In the genomic region with DNA sequence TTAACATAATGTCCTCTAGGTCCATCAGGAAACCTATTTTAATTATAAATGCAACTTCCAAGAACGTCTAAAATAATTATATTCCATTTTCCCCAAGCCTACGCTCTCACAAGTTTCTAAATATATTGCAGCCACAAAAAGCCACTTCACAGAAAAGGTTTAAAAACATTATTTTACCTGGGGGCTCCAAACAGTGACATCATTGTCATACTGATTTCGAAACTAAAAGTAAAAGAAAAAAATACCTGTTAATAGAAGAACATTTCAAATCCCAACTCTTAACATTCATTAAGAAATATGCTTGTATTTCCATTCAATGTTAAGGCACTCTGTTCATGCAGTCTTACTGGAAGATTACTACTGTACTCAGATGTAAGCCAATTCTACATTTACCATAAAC, we compare ENCODE assay signal across 9 cellular contexts.
DNase-seq lines count a peak whose midpoint lies in the region; ATAC-seq and TF ChIP-seq lines count a peak whose summit lies in the region.
"Had no signal": no experiment of that assay in that cellular context is flagged by ENCODE, and none has a peak within 500 bp of the region (broad histone marks: within the 10 kb centered on the region; RNA-seq: fewer than 3 reads in every experiment).

No MANE protein-coding gene starts in this region.

- H3K9me3 ChIP-seq in BLaER1: no peaks in the 10 kb centered on the region
- no peaks in the 10 kb centered on the region for H3K9me3 ChIP-seq in Loucy (ENCODE audit: insufficient read depth, low read depth, low read length)
- H3K9me3 ChIP-seq in duodenal mucosa (ENCODE audit: control insufficient read depth in 1 of 2, low read length in 2 of 2): no peaks in the 10 kb centered on the region

- H3K9ac ChIP-seq in BLaER1: peak overlapping the region; percentile 97
- H3K9ac ChIP-seq in Loucy (ENCODE audit: low read depth, low read length, poor library complexity, severe bottlenecking): peak overlapping the region; percentile 93
- H3K9ac ChIP-seq in duodenal mucosa (ENCODE audit: low read depth in 1 of 2, low read length in 2 of 2): peak overlapping the region; percentile 67 to 99

- H3K4me1 ChIP-seq in BLaER1: peaks cover 23% of the 10 kb centered on the region
- peaks cover 24% of the 10 kb centered on the region for H3K4me1 ChIP-seq in Loucy (ENCODE audit: insufficient read depth, low read length, poor library complexity, severe bottlenecking)
- H3K4me1 ChIP-seq in duodenal mucosa (ENCODE audit: control insufficient read depth in 1 of 2, insufficient read depth in 2 of 2, low read length in 2 of 2): peaks cover 13 to 14% of the 10 kb centered on the region in 2 donors

- no peaks in the 10 kb centered on the region for H3K9me3 Mint-ChIP-seq in nephron progenitor cell

- H3K4me3 Mint-ChIP-seq in nephron progenitor cell: peak overlapping the region; percentile 89

- TF ChIP-seq CTCF in Loucy (conservative IDR thresholded peaks at IDR 0.05; ENCODE audit: low read length) (no peak), nephron progenitor cell (IDR thresholded peaks at IDR 0.05) (no peak)

- DNase-seq in nephron progenitor cell (no peak), NCI-H2107 treated with DMSO at 0.1 percent for 48 hours (lab: John Stamatoyannopoulos, UW; ENCODE audit: unreplicated experiment) (no peak), NCI-H446 (lab: John Stamatoyannopoulos, UW) (no peak), NAMALWA (ENCODE audit: low spot score) (no peak)
- DNase-seq: stimulated activated CD4-positive, alpha-beta T cell treated with anti-CD3 and anti-CD28 coated beads, Interleukin-4, amount 100 ng/mL, for 1 hour had no signal

- H4K20me1 ChIP-seq in BLaER1: peaks cover 33% of the 10 kb centered on the region; the same call in 1 of the 2 replicates
- H4K20me1 ChIP-seq in Loucy (ENCODE audit: insufficient read depth, low read length, poor library complexity, severe bottlenecking): peaks cover 34% of the 10 kb centered on the region

- H3K27ac ChIP-seq in BLaER1 (peak overlapping the region; percentile 95; the same call in 1 of the 2 replicates), duodenal mucosa (ENCODE audit: low read depth, low read length) (no peak overlapping the region)

- no peak for ATAC-seq in GM19395 (IDR thresholded peaks at IDR 0.05; ENCODE audit: unreplicated experiment)

- H3F3A ChIP-seq in Loucy (ENCODE audit: low read depth): no peaks in the 10 kb centered on the region

- H3K36me3 Mint-ChIP-seq in nephron progenitor cell (ENCODE audit: low read depth): peaks cover 30% of the 10 kb centered on the region

- H3K4me3 ChIP-seq in BLaER1: peak overlapping the region; percentile 84
- H3K4me3 ChIP-seq in Loucy (ENCODE audit: low read length, poor library complexity, severe bottlenecking): peak overlapping the region; percentile 97
- H3K4me3 ChIP-seq in duodenal mucosa (ENCODE audit: low read depth in 1 of 2, low read length in 2 of 2): peak overlapping the region; percentile 83 to 100

- H2AFZ ChIP-seq in Loucy (ENCODE audit: low read length): no peak overlapping the region

- peaks cover 61% of the 10 kb centered on the region for H3K79me2 ChIP-seq in Loucy (ENCODE audit: insufficient read depth, low read length)

- no peaks in the 10 kb centered on the region for H3K9me2 ChIP-seq in Loucy (replicated peaks; ENCODE audit: low read depth, low read length)

- peak overlapping the region; percentile 84 for H3K4me2 ChIP-seq in BLaER1
- H3K4me2 ChIP-seq in Loucy (ENCODE audit: low read depth, low read length, poor library complexity, severe bottlenecking): peak overlapping the region; percentile 99

- peak overlapping the region; percentile 37 for H3K27ac Mint-ChIP-seq in nephron progenitor cell

- peaks cover 23% of the 10 kb centered on the region for H3K4me1 Mint-ChIP-seq in nephron progenitor cell

- H3K36me3 ChIP-seq in BLaER1 (peaks cover 49% of the 10 kb centered on the region), Loucy (ENCODE audit: insufficient read depth, low read length) (peaks cover 31% of the 10 kb centered on the region), duodenal mucosa (ENCODE audit: control insufficient read depth in 1 of 2, insufficient read depth in 2 of 2, low read length in 2 of 2) (peaks cover 16 to 34% of the 10 kb centered on the region in 2 donors)

- H3K27me3 ChIP-seq in BLaER1: no peaks in the 10 kb centered on the region
- no peaks in the 10 kb centered on the region for H3K27me3 ChIP-seq in Loucy (ENCODE audit: insufficient read depth, low read length, poor library complexity, severe bottlenecking)
- H3K27me3 ChIP-seq in duodenal mucosa (ENCODE audit: control insufficient read depth in 1 of 2, insufficient read depth in 2 of 2, low read length in 2 of 2): no peaks in the 10 kb centered on the region

- H3K27me3 Mint-ChIP-seq in nephron progenitor cell (ENCODE audit: low read depth, poor library complexity): no peaks in the 10 kb centered on the region
